Comparison of ENCODE assay signal across 8 cellular contexts in genomic region chr1:201537966-201538617, GRCh38. TPM values are rescaled to one million over a fixed set of nuclear protein-coding genes. Genes with fewer than 3 reads are reported as not detected.
A peak's percentile ranks its signal among the peaks of the same experiment; 100 is the strongest.
DNase-seq lines count a peak whose midpoint lies in the region; ATAC-seq and TF ChIP-seq lines count a peak whose summit lies in the region.

No MANE protein-coding gene starts in this region.

- peaks cover 22% of the 10 kb centered on the region for H3K4me1 ChIP-seq in GM23338 (ENCODE audit: insufficient read depth)
- H3K4me1 ChIP-seq in SK-N-SH (ENCODE audit: control insufficient read depth in 1 of 2, insufficient read depth in 2 of 2, low read depth in 1 of 2, low read length in 1 of 2), result peaks cover 34 to 40% of the 10 kb centered on the region in 2 experiments
- H3K4me1 ChIP-seq in rectal smooth muscle tissue (ENCODE audit: control insufficient read depth, insufficient read depth, low read length), result peaks cover 42% of the 10 kb centered on the region

- H3K36me3 Mint-ChIP-seq in GM23338 (ENCODE audit: low read depth), result no peaks in the 10 kb centered on the region

- CTCF ChIA-PET in SK-N-SH (lab: Yijun Ruan, JAX), result interaction anchor here (0.9 to 14.0 kb wide), 7 partner anchors 7 to 255 kb away, joined by 3 to 196 read pairs (median 14); no protein-coding TSS in a partner anchor

- H3K9me3 Mint-ChIP-seq in GM23338, result no peaks in the 10 kb centered on the region

- H3K9me2 ChIP-seq in GM23338 (ENCODE audit: insufficient read depth) (no peaks in the 10 kb centered on the region), SK-N-SH (no peaks in the 10 kb centered on the region)

- H3F3A ChIP-seq in GM23338 (replicated peaks; ENCODE audit: low read depth) (peaks cover 16% of the 10 kb centered on the region), SK-N-SH (replicated peaks; ENCODE audit: insufficient read depth) (peaks cover 77% of the 10 kb centered on the region)

- H2AFZ ChIP-seq in GM23338, result peak overlapping the region; percentile 99
- 0 out of 2 replicates have a peak overlapping the region, but pooled peaks have one; percentile 7 for H2AFZ ChIP-seq in SK-N-SH (ENCODE audit: low read depth)

- in situ Hi-C loops in G401 (cut with HindIII; ENCODE audit: low sequenced_read_pairs), result loop anchor here (25.0 kb wide), 1 partner anchor 249 kb away; no protein-coding TSS in a partner anchor

- no peaks in the 10 kb centered on the region for H3K9me3 ChIP-seq in SK-N-SH

- H3K4me3 Mint-ChIP-seq in GM23338, result peak overlapping the region; percentile 87

- TF ChIP-seq RAD21 in SK-N-SH (IDR thresholded peaks at IDR 0.05; ENCODE audit: low read length), result no peak

- DNase-seq in GM23338 (ENCODE audit: low spot score) (peak; percentile 76), SK-N-SH (no peak), fibroblast of pulmonary artery (ENCODE audit: low read depth) (no peak), G401 (ENCODE audit: low spot score) (no peak), globus pallidus (ENCODE audit: low spot score) (no peak), SW 1271 (lab: John Stamatoyannopoulos, UW) (no peak)

- no peak for TF ChIP-seq EP300 in SK-N-SH (IDR thresholded peaks at IDR 0.05; ENCODE audit: borderline replicate concordance in 1 of 2, low read depth in 1 of 2, low read length in 1 of 2)

- H3K9ac ChIP-seq in SK-N-SH (peak overlapping the region; percentile 94; the same call in 1 of the 2 replicates), rectal smooth muscle tissue (ENCODE audit: low read length) (peak overlapping the region; percentile 5)

- H3K27ac ChIP-seq in GM23338 (ENCODE audit: low read depth) (no peak overlapping the region), SK-N-SH (ENCODE audit: low read depth in 2 of 2, low read length in 1 of 2) (peak overlapping the region; percentile 84 to 94), rectal smooth muscle tissue (ENCODE audit: low read depth, low read length) (peak overlapping the region; percentile 92)

- no peaks in the 10 kb centered on the region for H4K20me1 ChIP-seq in GM23338 (replicated peaks; ENCODE audit: insufficient read depth)
- H4K20me1 ChIP-seq in SK-N-SH (ENCODE audit: insufficient read depth), result no peaks in the 10 kb centered on the region; the same call in 1 of the 2 replicates

- WGBS in SK-N-SH (ENCODE audit: low lambda C conversion rate), result 28% methylated on average over 6 of the region's 6 CpGs

- H3K27me3 ChIP-seq in GM23338 (ENCODE audit: insufficient read depth) (peaks cover 67% of the 10 kb centered on the region), SK-N-SH (ENCODE audit: insufficient read depth) (no peaks in the 10 kb centered on the region), rectal smooth muscle tissue (ENCODE audit: control insufficient read depth, insufficient read depth, low read length) (no peaks in the 10 kb centered on the region)

- peaks cover 16% of the 10 kb centered on the region for H3K4me1 Mint-ChIP-seq in GM23338

- H3K4me3 ChIP-seq in GM23338, result peak overlapping the region; percentile 94
- H3K4me3 ChIP-seq in SK-N-SH (ENCODE audit: low read depth in 2 of 2, low read length in 1 of 2), result peak overlapping the region; percentile 90 to 92
- peak overlapping the region; percentile 80 for H3K4me3 ChIP-seq in fibroblast of pulmonary artery (replicated peaks; ENCODE audit: low read depth, low read length)
- peak overlapping the region; percentile 70 for H3K4me3 ChIP-seq in rectal smooth muscle tissue (ENCODE audit: low read length)

- POLR2A ChIA-PET in SK-N-SH (lab: Yijun Ruan, JAX), result interaction anchor here (1.9 kb wide), 1 partner anchor 111 kb away, joined by 5 read pairs; no protein-coding TSS in a partner anchor

- no peak for TF ChIP-seq CTCF in GM23338 (conservative IDR thresholded peaks at IDR 0.05; ENCODE audit: low read depth in 2 of 2)
- no peak for TF ChIP-seq CTCF in SK-N-SH (IDR thresholded peaks at IDR 0.05)
- TF ChIP-seq CTCF in fibroblast of pulmonary artery (IDR thresholded peaks at IDR 0.05; ENCODE audit: low read length, missing control alignments), result no peak

- peak; percentile 30 for ATAC-seq in GM23338
- no peak for ATAC-seq in HG03135 (IDR thresholded peaks at IDR 0.05; ENCODE audit: unreplicated experiment)

- H3K27me3 Mint-ChIP-seq in GM23338 (ENCODE audit: insufficient read depth, low read depth, poor library complexity), result peaks cover 37% of the 10 kb centered on the region

- H3K79me2 ChIP-seq in GM23338 (replicated peaks; ENCODE audit: insufficient read depth), result no peaks in the 10 kb centered on the region
- H3K79me2 ChIP-seq in SK-N-SH (ENCODE audit: insufficient read depth), result peaks cover 57% of the 10 kb centered on the region

- no peak overlapping the region for H3K27ac Mint-ChIP-seq in GM23338

- H3K36me3 ChIP-seq in GM23338 (ENCODE audit: insufficient read depth) (no peaks in the 10 kb centered on the region), SK-N-SH (replicated peaks in 1 of 2; ENCODE audit: control insufficient read depth in 1 of 2, insufficient read depth in 2 of 2, low read length in 1 of 2) (no peaks in the 10 kb centered on the region), rectal smooth muscle tissue (ENCODE audit: control insufficient read depth, insufficient read depth, low read length) (no peaks in the 10 kb centered on the region)

- H3K4me2 ChIP-seq in GM23338 (peak overlapping the region; percentile 99), SK-N-SH (peak overlapping the region; percentile 93)

TF ChIP-seq in GM23338, 12 proteins besides CTCF, POLR2A, EP300 and RAD21:
- TF ChIP-seq EZH2 (IDR thresholded peaks at IDR 0.05; ENCODE audit: low read depth, unreplicated experiment) (peak; percentile 58), ZNF114 (CRISPR knock-in tag; IDR thresholded peaks at IDR 0.05) (no peak)
- TF ChIP-seq, protein P1, sequence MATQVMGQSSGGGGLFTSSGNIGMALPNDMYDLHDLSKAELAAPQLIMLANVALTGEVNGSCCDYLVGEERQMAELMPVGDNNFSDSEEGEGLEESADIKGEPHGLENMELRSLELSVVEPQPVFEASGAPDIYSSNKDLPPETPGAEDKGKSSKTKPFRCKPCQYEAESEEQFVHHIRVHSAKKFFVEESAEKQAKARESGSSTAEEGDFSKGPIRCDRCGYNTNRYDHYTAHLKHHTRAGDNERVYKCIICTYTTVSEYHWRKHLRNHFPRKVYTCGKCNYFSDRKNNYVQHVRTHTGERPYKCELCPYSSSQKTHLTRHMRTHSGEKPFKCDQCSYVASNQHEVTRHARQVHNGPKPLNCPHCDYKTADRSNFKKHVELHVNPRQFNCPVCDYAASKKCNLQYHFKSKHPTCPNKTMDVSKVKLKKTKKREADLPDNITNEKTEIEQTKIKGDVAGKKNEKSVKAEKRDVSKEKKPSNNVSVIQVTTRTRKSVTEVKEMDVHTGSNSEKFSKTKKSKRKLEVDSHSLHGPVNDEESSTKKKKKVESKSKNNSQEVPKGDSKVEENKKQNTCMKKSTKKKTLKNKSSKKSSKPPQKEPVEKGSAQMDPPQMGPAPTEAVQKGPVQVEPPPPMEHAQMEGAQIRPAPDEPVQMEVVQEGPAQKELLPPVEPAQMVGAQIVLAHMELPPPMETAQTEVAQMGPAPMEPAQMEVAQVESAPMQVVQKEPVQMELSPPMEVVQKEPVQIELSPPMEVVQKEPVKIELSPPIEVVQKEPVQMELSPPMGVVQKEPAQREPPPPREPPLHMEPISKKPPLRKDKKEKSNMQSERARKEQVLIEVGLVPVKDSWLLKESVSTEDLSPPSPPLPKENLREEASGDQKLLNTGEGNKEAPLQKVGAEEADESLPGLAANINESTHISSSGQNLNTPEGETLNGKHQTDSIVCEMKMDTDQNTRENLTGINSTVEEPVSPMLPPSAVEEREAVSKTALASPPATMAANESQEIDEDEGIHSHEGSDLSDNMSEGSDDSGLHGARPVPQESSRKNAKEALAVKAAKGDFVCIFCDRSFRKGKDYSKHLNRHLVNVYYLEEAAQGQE (IDR thresholded peaks at IDR 0.05; ENCODE audit: unreplicated experiment), result no peak

TF ChIP-seq in SK-N-SH, 30 proteins besides CTCF, POLR2A, EP300 and RAD21 (continues in another document):
- TF ChIP-seq RFX5 (IDR thresholded peaks at IDR 0.05; ENCODE audit: low read length) (no peak), TAF1 (IDR thresholded peaks at IDR 0.05; ENCODE audit: borderline replicate concordance, low read depth, low read length) (no peak), FOSL2 (IDR thresholded peaks at IDR 0.05; ENCODE audit: borderline replicate concordance, low read depth) (no peak), SIN3A (IDR thresholded peaks at IDR 0.05; ENCODE audit: borderline replicate concordance, low read depth, low read length) (no peak)
- TF ChIP-seq, protein P2, sequence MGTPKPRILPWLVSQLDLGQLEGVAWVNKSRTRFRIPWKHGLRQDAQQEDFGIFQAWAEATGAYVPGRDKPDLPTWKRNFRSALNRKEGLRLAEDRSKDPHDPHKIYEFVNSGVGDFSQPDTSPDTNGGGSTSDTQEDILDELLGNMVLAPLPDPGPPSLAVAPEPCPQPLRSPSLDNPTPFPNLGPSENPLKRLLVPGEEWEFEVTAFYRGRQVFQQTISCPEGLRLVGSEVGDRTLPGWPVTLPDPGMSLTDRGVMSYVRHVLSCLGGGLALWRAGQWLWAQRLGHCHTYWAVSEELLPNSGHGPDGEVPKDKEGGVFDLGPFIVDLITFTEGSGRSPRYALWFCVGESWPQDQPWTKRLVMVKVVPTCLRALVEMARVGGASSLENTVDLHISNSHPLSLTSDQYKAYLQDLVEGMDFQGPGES (IDR thresholded peaks at IDR 0.05; ENCODE audit: low read depth, low read length), result no peak

RNA-seq across cellular contexts. Expression of gene NAV1, which starts 0.8 kb away (rescaled TPM):
- 37.2 and 37.4 TPM in 2 replicates for total RNA-seq in GM23338 (2014; rRNA removed; shearing (Covaris generic))
- polyA plus RNA-seq in GM23338 (2016; fragmentation: Nextera tagmentation; extraction: Ambion mirVana) (22.6 and 22.7 TPM in 2 replicates), SK-N-SH (2012; rRNA removed) (13.3 and 16.1 TPM in 2 replicates)
- polyA plus RNA-seq in SK-N-SH (2012; cell fraction: cytosol; rRNA removed), result 11.1 and 14.3 TPM in 2 replicates
- 39.7 and 44.9 TPM in 2 replicates for polyA plus RNA-seq in SK-N-SH (2012; cell fraction: nucleus; rRNA removed)
- 14.4 and 20.0 TPM in 2 replicates for total RNA-seq in G401 (2014; rRNA removed; shearing (Covaris generic))

RNA-seq across cellular contexts. Expression of gene CSRP1, which starts 31.2 kb away (rescaled TPM):
- 24.1 and 29.9 TPM in 2 replicates for total RNA-seq in GM23338 (2014; rRNA removed; shearing (Covaris generic))
- 5.8 and 6.2 TPM in 2 replicates for polyA plus RNA-seq in GM23338 (2016; fragmentation: Nextera tagmentation; extraction: Ambion mirVana)
- polyA plus RNA-seq in SK-N-SH (2012; rRNA removed), result 317 and 373 TPM in 2 replicates
- 237 and 288 TPM in 2 replicates for polyA plus RNA-seq in SK-N-SH (2012; cell fraction: cytosol; rRNA removed)
- 358 and 396 TPM in 2 replicates for polyA plus RNA-seq in SK-N-SH (2012; cell fraction: nucleus; rRNA removed)
- 176 and 198 TPM in 2 replicates for total RNA-seq in G401 (2014; rRNA removed; shearing (Covaris generic))
